In the genomic region with DNA sequence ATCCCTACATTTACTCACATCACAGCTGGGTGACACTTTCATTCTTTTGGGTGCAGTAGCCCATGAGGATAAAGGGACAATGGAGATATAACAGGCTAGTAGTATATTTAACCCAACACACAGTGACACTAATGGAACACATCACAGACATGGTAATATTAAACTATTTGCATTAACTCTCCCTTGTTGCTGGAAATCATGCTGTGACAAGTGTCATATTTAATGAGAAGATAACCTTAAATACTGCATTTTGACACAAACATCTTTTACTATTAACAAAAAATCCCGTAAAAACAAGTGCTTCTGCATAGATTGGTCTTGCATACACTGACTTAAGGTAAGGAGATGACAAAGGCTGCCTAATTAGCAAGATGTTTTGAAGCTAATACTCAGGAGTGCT, we compare ENCODE assay signal across 23 cellular contexts. TPM values are rescaled to one million over a fixed set of nuclear protein-coding genes. Genes with fewer than 3 reads are reported as not detected.
A peak's percentile ranks its signal among the peaks of the same experiment; 100 is the strongest.
DNase-seq lines count a peak whose midpoint lies in the region; ATAC-seq, FAIRE-seq and TF ChIP-seq lines count a peak whose summit lies in the region.
"Had no signal": no experiment of that assay in that cellular context is flagged by ENCODE, and none has a peak within 500 bp of the region (broad histone marks: within the 10 kb centered on the region; RNA-seq: fewer than 3 reads in every experiment).

No MANE protein-coding gene starts in this region.

- no peaks in the 10 kb centered on the region for H3K79me2 ChIP-seq in GM23338 (replicated peaks; ENCODE audit: insufficient read depth)

- FAIRE-seq in GM12892 (lab: Jason Lieb, UNC): peak; percentile 40
- FAIRE-seq: GM12891, H54 had no signal

- H3K4me3 ChIP-seq in GM23338: no peak overlapping the region
- H3K4me3 ChIP-seq: HAP-1 had no signal

- DNase-seq in GM12892 (ENCODE audit: insufficient read length) (no peak), GM23338 (ENCODE audit: low spot score) (no peak), NCI-H526 treated with DMSO at 0.1 percent for 48 hours (lab: John Stamatoyannopoulos, UW) (peak; percentile 91), NCI-H748 treated with DMSO at 0.1 percent for 48 hours (lab: John Stamatoyannopoulos, UW) (peak; percentile 57), caudate nucleus (lab: John Stamatoyannopoulos, UW) (no peak)
- DNase-seq in activated T-cell treated with anti-CD3 and anti-CD28 coated beads, Interleukin-2, amount 50 U/mL, for 72 hours: no peak
- DNase-seq: C1 segment of cervical spinal cord; Calu3; CD4-positive, alpha-beta memory T cell; COR-L47; DMS53; DMS79 treated with DMSO at 0.1 percent for 48 hours; GF-D8; GOT3; HFFc6 had no signal

- H3K36me3 ChIP-seq in GM23338 (ENCODE audit: insufficient read depth): peaks cover 7% of the 10 kb centered on the region; the same call in 1 of the 2 replicates
- H3K36me3 ChIP-seq: HAP-1 had no signal

- ATAC-seq in GM23338 (no peak), GM21619 (IDR thresholded peaks at IDR 0.05; ENCODE audit: unreplicated experiment) (no peak)
- no peak for ATAC-seq in activated T-cell treated with anti-CD3 and anti-CD28 coated beads, Interleukin-2, amount 50 U/mL, for 72 hours (replicated peaks in 1 of 2)

- H3K9me2 ChIP-seq in GM23338 (ENCODE audit: insufficient read depth): peaks cover 5% of the 10 kb centered on the region; the same call in 1 of the 2 replicates

- peaks cover 21% of the 10 kb centered on the region for H3K9me3 Mint-ChIP-seq in GM23338
- H3K9me3 Mint-ChIP-seq in activated T-cell treated with anti-CD3 and anti-CD28 coated beads, Interleukin-2, amount 50 U/mL, for 72 hours: peaks cover 5% of the 10 kb centered on the region in 2 donors

- H3K27me3 ChIP-seq in GM23338 (ENCODE audit: insufficient read depth): no peaks in the 10 kb centered on the region

- H4K20me1 ChIP-seq in GM23338 (replicated peaks; ENCODE audit: insufficient read depth): no peaks in the 10 kb centered on the region

- TF ChIP-seq POLR2A in GM12892 (IDR thresholded peaks at IDR 0.05; ENCODE audit: low read depth, low read length): no peak

- TF ChIP-seq CTCF in GM23338 (conservative IDR thresholded peaks at IDR 0.05; ENCODE audit: low read depth in 2 of 2): no peak

- H3F3A ChIP-seq in GM23338 (replicated peaks; ENCODE audit: low read depth): no peaks in the 10 kb centered on the region

- no peaks in the 10 kb centered on the region for H3K27me3 Mint-ChIP-seq in GM23338 (ENCODE audit: insufficient read depth, low read depth, poor library complexity)
- H3K27me3 Mint-ChIP-seq in activated T-cell treated with anti-CD3 and anti-CD28 coated beads, Interleukin-2, amount 50 U/mL, for 72 hours (ENCODE audit: low read depth): no peaks in the 10 kb centered on the region

- no peak overlapping the region for H3K27ac ChIP-seq in GM23338 (ENCODE audit: low read depth)
- H3K27ac ChIP-seq in caudate nucleus (ENCODE audit: low read depth, low read length): no peak overlapping the region

- peaks cover 14% of the 10 kb centered on the region for H3K36me3 Mint-ChIP-seq in GM23338 (ENCODE audit: low read depth)
- peaks cover 3 to 6% of the 10 kb centered on the region in 2 donors for H3K36me3 Mint-ChIP-seq in activated T-cell treated with anti-CD3 and anti-CD28 coated beads, Interleukin-2, amount 50 U/mL, for 72 hours (ENCODE audit: insufficient read depth in 2 of 2)
- H3K36me3 Mint-ChIP-seq: CD4-positive, alpha-beta memory T cell had no signal

- peaks cover 18% of the 10 kb centered on the region; the same call in 2 of the 3 replicates for H3K4me1 Mint-ChIP-seq in GM23338
- no peaks in the 10 kb centered on the region for H3K4me1 Mint-ChIP-seq in activated T-cell treated with anti-CD3 and anti-CD28 coated beads, Interleukin-2, amount 50 U/mL, for 72 hours (ENCODE audit: low read depth)
- H3K4me1 Mint-ChIP-seq: CD4-positive, alpha-beta memory T cell had no signal

- H3K27ac Mint-ChIP-seq in GM23338: no peak overlapping the region
- H3K27ac Mint-ChIP-seq in activated T-cell treated with anti-CD3 and anti-CD28 coated beads, Interleukin-2, amount 50 U/mL, for 72 hours: no peak overlapping the region
- H3K27ac Mint-ChIP-seq: CD4-positive, alpha-beta memory T cell; HFFc6 had no signal

- H3K4me2 ChIP-seq in GM23338: peak overlapping the region; percentile 70; the same call in 1 of the 2 replicates

- H2AFZ ChIP-seq in GM23338: no peak overlapping the region

- peaks cover 17% of the 10 kb centered on the region for H3K4me1 ChIP-seq in GM23338 (ENCODE audit: insufficient read depth)
- H3K4me1 ChIP-seq: HAP-1 had no signal

- no peak overlapping the region for H3K4me3 Mint-ChIP-seq in GM23338
- H3K4me3 Mint-ChIP-seq in activated T-cell treated with anti-CD3 and anti-CD28 coated beads, Interleukin-2, amount 50 U/mL, for 72 hours: no peak overlapping the region
- H3K4me3 Mint-ChIP-seq: CD4-positive, alpha-beta memory T cell; HFFc6 had no signal

TF ChIP-seq in GM23338, 12 proteins besides CTCF, POLR2A, EP300 and RAD21 (continues in another document):
- no peak for TF ChIP-seq CREB1 (CRISPR knock-in tag; IDR thresholded peaks at IDR 0.05; ENCODE audit: low read depth)
- TF ChIP-seq ZNF331 (CRISPR knock-in tag; IDR thresholded peaks at IDR 0.05; ENCODE audit: low read depth): no peak
- TF ChIP-seq EZH2phosphoT487 (IDR thresholded peaks at IDR 0.05; ENCODE audit: unreplicated experiment): no peak
- no peak for TF ChIP-seq JUNB (IDR thresholded peaks at IDR 0.05; ENCODE audit: unreplicated experiment)
- TF ChIP-seq NANOG (IDR thresholded peaks at IDR 0.05; ENCODE audit: borderline replicate concordance): no peak
- no peak for TF ChIP-seq STAT1 (IDR thresholded peaks at IDR 0.05; ENCODE audit: unreplicated experiment)
- TF ChIP-seq, protein P1, sequence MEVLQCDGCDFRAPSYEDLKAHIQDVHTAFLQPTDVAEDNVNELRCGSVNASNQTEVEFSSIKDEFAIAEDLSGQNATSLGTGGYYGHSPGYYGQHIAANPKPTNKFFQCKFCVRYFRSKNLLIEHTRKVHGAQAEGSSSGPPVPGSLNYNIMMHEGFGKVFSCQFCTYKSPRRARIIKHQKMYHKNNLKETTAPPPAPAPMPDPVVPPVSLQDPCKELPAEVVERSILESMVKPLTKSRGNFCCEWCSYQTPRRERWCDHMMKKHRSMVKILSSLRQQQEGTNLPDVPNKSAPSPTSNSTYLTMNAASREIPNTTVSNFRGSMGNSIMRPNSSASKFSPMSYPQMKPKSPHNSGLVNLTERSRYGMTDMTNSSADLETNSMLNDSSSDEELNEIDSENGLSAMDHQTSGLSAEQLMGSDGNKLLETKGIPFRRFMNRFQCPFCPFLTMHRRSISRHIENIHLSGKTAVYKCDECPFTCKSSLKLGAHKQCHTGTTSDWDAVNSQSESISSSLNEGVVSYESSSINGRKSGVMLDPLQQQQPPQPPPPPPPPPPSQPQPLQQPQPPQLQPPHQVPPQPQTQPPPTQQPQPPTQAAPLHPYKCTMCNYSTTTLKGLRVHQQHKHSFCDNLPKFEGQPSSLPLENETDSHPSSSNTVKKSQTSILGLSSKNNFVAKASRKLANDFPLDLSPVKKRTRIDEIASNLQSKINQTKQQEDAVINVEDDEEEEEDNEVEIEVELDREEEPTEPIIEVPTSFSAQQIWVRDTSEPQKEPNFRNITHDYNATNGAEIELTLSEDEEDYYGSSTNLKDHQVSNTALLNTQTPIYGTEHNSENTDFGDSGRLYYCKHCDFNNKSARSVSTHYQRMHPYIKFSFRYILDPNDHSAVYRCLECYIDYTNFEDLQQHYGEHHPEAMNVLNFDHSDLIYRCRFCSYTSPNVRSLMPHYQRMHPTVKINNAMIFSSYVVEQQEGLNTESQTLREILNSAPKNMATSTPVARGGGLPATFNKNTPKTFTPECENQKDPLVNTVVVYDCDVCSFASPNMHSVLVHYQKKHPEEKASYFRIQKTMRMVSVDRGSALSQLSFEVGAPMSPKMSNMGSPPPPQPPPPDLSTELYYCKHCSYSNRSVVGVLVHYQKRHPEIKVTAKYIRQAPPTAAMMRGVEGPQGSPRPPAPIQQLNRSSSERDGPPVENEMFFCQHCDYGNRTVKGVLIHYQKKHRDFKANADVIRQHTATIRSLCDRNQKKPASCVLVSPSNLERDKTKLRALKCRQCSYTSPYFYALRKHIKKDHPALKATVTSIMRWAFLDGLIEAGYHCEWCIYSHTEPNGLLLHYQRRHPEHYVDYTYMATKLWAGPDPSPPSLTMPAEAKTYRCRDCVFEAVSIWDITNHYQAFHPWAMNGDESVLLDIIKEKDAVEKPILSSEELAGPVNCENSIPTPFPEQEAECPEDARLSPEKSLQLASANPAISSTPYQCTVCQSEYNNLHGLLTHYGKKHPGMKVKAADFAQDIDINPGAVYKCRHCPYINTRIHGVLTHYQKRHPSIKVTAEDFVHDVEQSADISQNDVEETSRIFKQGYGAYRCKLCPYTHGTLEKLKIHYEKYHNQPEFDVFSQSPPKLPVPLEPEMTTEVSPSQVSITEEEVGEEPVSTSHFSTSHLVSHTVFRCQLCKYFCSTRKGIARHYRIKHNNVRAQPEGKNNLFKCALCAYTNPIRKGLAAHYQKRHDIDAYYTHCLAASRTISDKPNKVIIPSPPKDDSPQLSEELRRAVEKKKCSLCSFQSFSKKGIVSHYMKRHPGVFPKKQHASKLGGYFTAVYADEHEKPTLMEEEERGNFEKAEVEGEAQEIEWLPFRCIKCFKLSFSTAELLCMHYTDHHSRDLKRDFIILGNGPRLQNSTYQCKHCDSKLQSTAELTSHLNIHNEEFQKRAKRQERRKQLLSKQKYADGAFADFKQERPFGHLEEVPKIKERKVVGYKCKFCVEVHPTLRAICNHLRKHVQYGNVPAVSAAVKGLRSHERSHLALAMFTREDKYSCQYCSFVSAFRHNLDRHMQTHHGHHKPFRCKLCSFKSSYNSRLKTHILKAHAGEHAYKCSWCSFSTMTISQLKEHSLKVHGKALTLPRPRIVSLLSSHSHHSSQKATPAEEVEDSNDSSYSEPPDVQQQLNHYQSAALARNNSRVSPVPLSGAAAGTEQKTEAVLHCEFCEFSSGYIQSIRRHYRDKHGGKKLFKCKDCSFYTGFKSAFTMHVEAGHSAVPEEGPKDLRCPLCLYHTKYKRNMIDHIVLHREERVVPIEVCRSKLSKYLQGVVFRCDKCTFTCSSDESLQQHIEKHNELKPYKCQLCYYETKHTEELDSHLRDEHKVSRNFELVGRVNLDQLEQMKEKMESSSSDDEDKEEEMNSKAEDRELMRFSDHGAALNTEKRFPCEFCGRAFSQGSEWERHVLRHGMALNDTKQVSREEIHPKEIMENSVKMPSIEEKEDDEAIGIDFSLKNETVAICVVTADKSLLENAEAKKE (CRISPR knock-in tag; IDR thresholded peaks at IDR 0.05): no peak

RNA-seq across cellular contexts. Expression of gene CNR1, which starts 45.5 kb away (rescaled TPM):
- polyA plus RNA-seq in GM12892 (2012; ENCODE audit: missing spikeins): 3.4 TPM
- 2.6 and 2.8 TPM in 2 replicates for total RNA-seq in GM23338 (2014; rRNA removed; shearing (Covaris generic))
- 0.71 and 1.0 TPM in 2 replicates for polyA plus RNA-seq in GM23338 (2016; fragmentation: Nextera tagmentation; extraction: Ambion mirVana)
- total RNA-seq in activated T-cell treated with anti-CD3 and anti-CD28 coated beads, Interleukin-2, amount 50 U/mL, for 72 hours: under 1 TPM; 0.19 to 0.37 TPM
- total RNA-seq: A172; A673; CD4-positive, alpha-beta memory T cell; G401; HFFc6 had no signal
- polyA plus RNA-seq: BJ; CD4-positive, alpha-beta memory T cell had no signal

Comparison
In these comparisons a context has a peak if more than half of its experiments do, and no peak if none do; other contexts are left out.
1. DNase-seq: peak in NCI-H526 treated with DMSO at 0.1 percent for 48 hours (single experiment) and NCI-H748 treated with DMSO at 0.1 percent for 48 hours (single experiment); none in GM12892 (single experiment), GM23338 (single experiment), activated T-cell treated with anti-CD3 and anti-CD28 coated beads, Interleukin-2, amount 50 U/mL, for 72 hours (0 of 2) and caudate nucleus (0 of 61).